8 cellular contexts compared by ENCODE assay signal in the genomic region with DNA sequence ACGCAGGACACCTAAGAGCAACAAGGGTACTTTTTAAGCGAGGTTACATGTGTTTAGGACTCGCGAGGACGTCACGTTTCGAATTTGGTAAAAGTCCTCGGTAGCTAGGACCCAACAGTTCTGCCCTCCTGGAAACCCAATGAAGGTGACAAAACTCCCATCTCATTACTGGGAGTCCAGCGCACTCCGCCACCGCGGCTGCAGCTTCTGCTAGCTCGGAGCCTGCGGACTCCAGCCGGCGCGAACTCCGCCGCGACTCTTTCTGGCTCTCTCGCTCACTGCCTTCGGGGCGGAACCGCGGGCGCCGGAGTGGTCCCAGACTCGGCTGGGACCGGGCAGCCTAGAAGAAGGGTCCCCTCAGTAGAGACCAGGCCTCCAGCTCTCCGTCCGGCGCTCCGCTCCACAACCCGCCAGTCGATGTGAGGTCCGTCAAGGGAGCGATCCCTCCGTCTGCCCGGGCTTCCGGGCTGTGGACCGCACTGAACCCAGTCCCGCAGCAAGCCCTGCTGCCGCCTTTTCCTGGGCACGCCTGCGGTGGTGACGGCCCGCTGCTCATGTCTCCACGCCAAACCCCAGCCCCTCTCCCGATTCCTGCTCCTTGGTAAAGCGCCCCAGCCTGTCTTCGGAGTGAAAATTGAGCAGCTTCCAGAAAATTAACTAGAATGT. TPM values are rescaled to one million over a fixed set of nuclear protein-coding genes. Genes with fewer than 3 reads are reported as not detected.
DNase-seq lines count a peak whose midpoint lies in the region; ATAC-seq and TF ChIP-seq lines count a peak whose summit lies in the region.
"Had no signal": no experiment of that assay in that cellular context is flagged by ENCODE, and none has a peak within 500 bp of the region (broad histone marks: within the 10 kb centered on the region; RNA-seq: fewer than 3 reads in every experiment).

No MANE protein-coding gene starts in this region.

- peak overlapping the region in 1 of 5 experiments; percentile 5 for H3K27ac Mint-ChIP-seq in brain

- H3K36me3 ChIP-seq in subcutaneous abdominal adipose tissue (ENCODE audit: control insufficient read depth in 5 of 5, insufficient read depth in 5 of 5, low read length in 5 of 5) = no peaks in the 10 kb centered on the region

- no peak overlapping the region for H3K27ac ChIP-seq in subcutaneous abdominal adipose tissue (ENCODE audit: low read depth, low read length)
- H3K27ac ChIP-seq: HL-60 had no signal

- H3K9ac ChIP-seq in subcutaneous abdominal adipose tissue (ENCODE audit: low read length in 5 of 5) = peak overlapping the region in 3 of 5 donors; percentile 52 to 80 (median 72)

- H3K27me3 ChIP-seq in subcutaneous abdominal adipose tissue (ENCODE audit: control insufficient read depth in 5 of 5, insufficient read depth in 4 of 5, low read length in 5 of 5) = peaks cover 15 to 40% (median 31%) of the 10 kb centered on the region in 5 donors

- peak overlapping the region; percentile 75 to 95 (median 89) for H3K4me3 ChIP-seq in subcutaneous abdominal adipose tissue (ENCODE audit: low read depth in 1 of 5, low read length in 5 of 5)

- TF ChIP-seq CTCF in brain (conservative IDR thresholded peaks at IDR 0.05) = no peak

- peaks cover 0 to 58% (median 56%) of the 10 kb centered on the region in 5 donors for H3K4me1 ChIP-seq in subcutaneous abdominal adipose tissue (ENCODE audit: control insufficient read depth in 5 of 5, insufficient read depth in 5 of 5, low read length in 5 of 5)

- DNase-seq in left lobe of liver (ENCODE audit: low spot score) (no peak), HPDE6-E6E7 (ENCODE audit: extremely low spot score) (no peak), ureter (ENCODE audit: low spot score) (no peak)

- no peaks in the 10 kb centered on the region for H3K9me3 ChIP-seq in subcutaneous abdominal adipose tissue (ENCODE audit: control insufficient read depth in 5 of 5, low read length in 5 of 5)

- H3K36me3 Mint-ChIP-seq in brain = no peaks in the 10 kb centered on the region

- peaks cover 100% of the 10 kb centered on the region for H3K27me3 Mint-ChIP-seq in brain

- H3K4me3 Mint-ChIP-seq in brain = peak overlapping the region; percentile 78 to 92 (median 83)

- H3K9me3 Mint-ChIP-seq in brain = peaks cover 0 to 3% (median 0%) of the 10 kb centered on the region in 5 experiments

- peak; percentile 22 for ATAC-seq in HG03354 (IDR thresholded peaks at IDR 0.05; ENCODE audit: poor library complexity, severe bottlenecking, unreplicated experiment)
- ATAC-seq in left lobe of liver = peak; percentile 41
- ATAC-seq in GM21737 (IDR thresholded peaks at IDR 0.05; ENCODE audit: unreplicated experiment) = no peak

- H3K4me1 Mint-ChIP-seq in brain = peaks cover 39% of the 10 kb centered on the region

RNA-seq across cellular contexts. Expression of a gene that starts 3.0 kb away (rescaled TPM):
- polyA plus RNA-seq in brain (ENCODE audit: insufficient read depth, low read depth, low replicate concordance) = 0.44 TPM
- total RNA-seq in left lobe of liver = 0.18 TPM
- 34.7 TPM for total RNA-seq in ureter

Comparison
In these comparisons a context has a peak if more than half of its experiments do, and no peak if none do; other contexts are left out.
1. RNA of a gene that starts 3.0 kb away (total RNA-seq): 34.7 TPM in ureter (single experiment); 0.18 TPM in left lobe of liver (single experiment); every median in the first group is over 10 times any median in the second.